8 cellular contexts compared by ENCODE assay signal in the genomic region with DNA sequence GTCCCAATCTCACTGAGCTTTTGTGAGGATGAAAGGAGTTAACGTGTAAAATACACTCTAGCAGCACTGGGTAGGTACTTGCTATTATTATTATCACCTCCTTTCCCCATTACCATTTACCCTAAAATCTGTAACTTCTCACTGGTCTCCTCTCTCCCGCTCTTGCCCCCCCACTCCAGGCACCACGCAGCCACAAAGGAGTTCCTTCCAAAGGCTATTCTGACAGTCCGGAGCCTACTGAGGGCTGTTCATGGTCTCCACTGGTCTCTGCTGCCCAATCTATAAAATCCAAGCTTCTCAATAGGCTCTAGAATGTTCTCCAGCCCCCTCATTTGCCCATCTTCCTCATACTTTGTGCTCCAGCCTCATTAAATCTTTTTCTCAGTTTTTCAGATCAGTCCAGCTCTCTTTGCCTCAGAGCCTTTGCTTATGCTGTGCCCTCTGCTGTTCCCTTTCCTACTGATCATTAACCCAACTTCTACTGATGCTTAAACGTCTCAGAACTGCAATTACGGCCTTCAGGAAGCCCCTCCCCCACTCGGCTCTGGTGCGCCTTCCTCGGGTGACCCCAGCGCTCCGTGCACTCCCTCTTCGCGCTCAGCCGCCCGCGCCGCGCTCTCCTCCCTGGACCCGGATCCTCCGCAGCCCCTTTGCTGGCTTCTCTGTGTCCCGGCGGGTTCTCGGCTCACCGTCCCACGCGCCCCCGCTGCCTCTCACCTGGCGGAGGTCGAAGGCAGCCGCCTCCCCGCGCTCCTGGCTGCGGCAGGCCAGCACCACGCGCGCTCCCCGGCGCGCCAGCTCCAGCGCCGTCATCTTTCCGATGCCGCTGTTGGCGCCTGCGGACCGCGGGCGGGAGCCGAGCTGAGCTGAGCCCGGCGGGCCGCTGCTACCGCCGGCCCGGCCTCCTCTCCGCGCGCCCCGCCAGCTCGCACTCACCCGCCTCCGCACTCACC. TPM values are rescaled to one million over a fixed set of nuclear protein-coding genes. Genes with fewer than 3 reads are reported as not detected.
DNase-seq lines count a peak whose midpoint lies in the region; ATAC-seq and TF ChIP-seq lines count a peak whose summit lies in the region.

No MANE protein-coding gene starts in this region.

- TF ChIP-seq CTCF in GM13976 (IDR thresholded peaks at IDR 0.05; ENCODE audit: borderline replicate concordance, control extremely low read depth, extremely low read depth, insufficient read depth, missing control alignments), result no peak
- TF ChIP-seq CTCF in WERI-Rb-1 (IDR thresholded peaks at IDR 0.05; ENCODE audit: low read depth, low read length), result no peak
- no peak for TF ChIP-seq CTCF in colonic mucosa (IDR thresholded peaks at IDR 0.05)
- TF ChIP-seq CTCF in lung (IDR thresholded peaks at IDR 0.05; ENCODE audit: control extremely low read depth, extremely low read depth), result no peak

- H3K4me3 ChIP-seq in WERI-Rb-1 (ENCODE audit: low read depth, low read length), result peak overlapping the region; percentile 77
- peak overlapping the region; percentile 83 for H3K4me3 ChIP-seq in colonic mucosa
- H3K4me3 ChIP-seq in lung, result peak overlapping the region; percentile 82

- no peaks in the 10 kb centered on the region for H3K9me3 ChIP-seq in WERI-Rb-1 (ENCODE audit: severe bottlenecking)
- no peaks in the 10 kb centered on the region for H3K9me3 ChIP-seq in colonic mucosa
- H3K9me3 ChIP-seq in lung (ENCODE audit: control insufficient read depth in 2 of 2, insufficient read depth in 1 of 2, low read length in 1 of 2), result no peaks in the 10 kb centered on the region

- H3K27me3 ChIP-seq in WERI-Rb-1 (ENCODE audit: insufficient read depth, low read depth, severe bottlenecking), result no peaks in the 10 kb centered on the region
- H3K27me3 ChIP-seq in colonic mucosa, result no peaks in the 10 kb centered on the region
- H3K27me3 ChIP-seq in lung (ENCODE audit: control insufficient read depth, insufficient read depth), result no peaks in the 10 kb centered on the region

- in situ Hi-C loops in GM13976 (cut with MboI; ENCODE audit: low sequenced_read_pairs, unreplicated experiment), result no loop called here

- H3K27ac ChIP-seq in WERI-Rb-1 (peak overlapping the region; percentile 97), colonic mucosa (peak overlapping the region; percentile 83), lung (ENCODE audit: low read depth in 1 of 2, low read length in 1 of 2) (peak overlapping the region; percentile 85 to 92)

- WGBS in lung, 2 donors, result 4 to 5% methylated on average over 61 to 62 of the region's 62 CpGs

- H3K4me1 ChIP-seq in colonic mucosa, result peaks cover 6% of the 10 kb centered on the region
- H3K4me1 ChIP-seq in lung (ENCODE audit: control insufficient read depth in 2 of 2, insufficient read depth in 2 of 2, low read length in 2 of 2), result peaks cover 0 to 10% of the 10 kb centered on the region in 2 donors

- ATAC-seq in HG02759 (IDR thresholded peaks at IDR 0.05; ENCODE audit: unreplicated experiment) (peak; percentile 36), lung (ENCODE audit: insufficient read depth, low FRiP score) (peak; percentile 27)

- H3K36me3 ChIP-seq in WERI-Rb-1 (peaks cover 51% of the 10 kb centered on the region), colonic mucosa (no peaks in the 10 kb centered on the region), lung (ENCODE audit: control insufficient read depth in 2 of 2, insufficient read depth in 2 of 2, low read length in 2 of 2) (peaks cover 0 to 11% of the 10 kb centered on the region in 2 donors)

- H3K9ac ChIP-seq in colonic mucosa (ENCODE audit: low read depth in 2 of 2, low read length in 2 of 2), result peak overlapping the region; percentile 80 to 82

- intact Hi-C loops in colonic mucosa (cut with DNase I), result no loop called here

- DNase-seq in GM13976 (ENCODE audit: low spot score) (peak; percentile 60), NCI-H146 treated with DMSO at 0.1 percent for 48 hours (lab: John Stamatoyannopoulos, UW; ENCODE audit: unreplicated experiment) (peak; percentile 57), WERI-Rb-1 (peak; percentile 83), colonic mucosa (peak; percentile 72), lung (ENCODE audit: low spot score) (peak; percentile 50), epidermal melanocyte (ENCODE audit: insufficient read length, low spot score) (no peak)
- peak; percentile 32 for DNase-seq in stimulated activated CD8-positive, alpha-beta memory T cell treated with anti-CD3 and anti-CD28 coated beads, Interleukin-7, amount 100 ng/mL, for 24 hours (ENCODE audit: low read depth)

RNA-seq across cellular contexts. Expression of gene DHRS13, which starts 0.7 kb away (rescaled TPM):
- total RNA-seq in colonic mucosa, result 10 to 100 TPM in 1 of 2 donors, 1 to 10 TPM in 1; 8.7 to 22.8 TPM
- 10 to 100 TPM; 10.5 to 14.2 TPM for total RNA-seq in lung
- 10 to 100 TPM; 20.6 to 29.9 TPM for polyA plus RNA-seq in lung

RNA-seq across cellular contexts. Expression of gene FLOT2, which starts 4.6 kb away (rescaled TPM):
- total RNA-seq in colonic mucosa, result 100 to 1,000 TPM in 1 of 2 donors, 10 to 100 TPM in 1; 92.1 to 125 TPM
- 100 to 1,000 TPM in 1 of 2 donors, 10 to 100 TPM in 1; 46.2 to 168 TPM for total RNA-seq in lung
- polyA plus RNA-seq in lung, result 100 to 1,000 TPM in 1 of 2 donors, 10 to 100 TPM in 1; 73.6 to 226 TPM

RNA-seq across cellular contexts. Expression of gene ERAL1, which starts 47.3 kb away (rescaled TPM):
- total RNA-seq in colonic mucosa, result 10 to 100 TPM; 34.7 to 72.0 TPM
- total RNA-seq in lung, result 10 to 100 TPM; 28.4 to 39.3 TPM
- polyA plus RNA-seq in lung, result 10 to 100 TPM; 36.8 to 37.0 TPM

RNA-seq across cellular contexts. Expression of gene PHF12, which starts 49.2 kb away (rescaled TPM):
- total RNA-seq in colonic mucosa (10 to 100 TPM; 37.7 to 42.2 TPM), lung (10 to 100 TPM; 51.5 to 59.1 TPM)
- 10 to 100 TPM; 12.6 to 23.1 TPM for polyA plus RNA-seq in lung

RNA-seq across cellular contexts. Expression of gene FAM222B, which starts 59.6 kb away (rescaled TPM):
- total RNA-seq in colonic mucosa (10 to 100 TPM; 27.9 to 35.4 TPM), lung (10 to 100 TPM in 1 of 2 donors, 1 to 10 TPM in 1; 8.3 to 17.7 TPM)
- polyA plus RNA-seq in lung, result 1 to 10 TPM; 8.8 to 9.5 TPM
